1 cellular context compared by ENCODE assay signal in the genomic region with DNA sequence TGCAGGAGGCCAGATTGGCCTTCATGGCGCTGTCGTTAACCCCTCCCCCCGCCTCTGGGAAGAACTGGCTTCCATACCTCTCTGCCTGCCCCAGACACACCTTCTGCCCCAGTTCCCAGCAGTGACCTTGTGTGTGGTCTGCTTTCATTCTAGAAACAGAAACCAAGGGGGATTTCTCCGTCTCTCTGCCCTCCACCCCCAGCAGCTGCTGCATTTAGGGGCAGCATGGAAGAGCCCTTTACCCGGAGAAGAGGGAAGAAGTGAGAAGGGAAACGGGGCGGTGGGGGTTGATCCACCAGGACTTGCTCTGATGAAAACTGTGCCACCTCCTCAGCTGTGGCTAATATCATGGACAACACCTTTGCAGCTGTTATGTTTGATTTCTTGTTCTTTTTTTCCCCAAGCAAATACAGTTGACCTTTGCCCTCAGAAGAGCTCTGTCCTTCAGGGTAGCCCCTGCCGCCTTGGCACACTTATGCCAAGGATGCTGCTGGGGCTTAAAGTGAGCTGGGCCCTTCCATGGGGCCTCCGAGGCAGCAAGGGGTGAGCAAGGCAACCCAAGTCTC.
A peak's percentile ranks its signal among the peaks of the same experiment; 100 is the strongest.
TF ChIP-seq lines count a peak whose summit lies in the region.

No MANE protein-coding gene starts in this region.

TF ChIP-seq in GM12878, 131 proteins besides CTCF, POLR2A, EP300 and RAD21 (continued from another document):
- TF ChIP-seq, protein P1, sequence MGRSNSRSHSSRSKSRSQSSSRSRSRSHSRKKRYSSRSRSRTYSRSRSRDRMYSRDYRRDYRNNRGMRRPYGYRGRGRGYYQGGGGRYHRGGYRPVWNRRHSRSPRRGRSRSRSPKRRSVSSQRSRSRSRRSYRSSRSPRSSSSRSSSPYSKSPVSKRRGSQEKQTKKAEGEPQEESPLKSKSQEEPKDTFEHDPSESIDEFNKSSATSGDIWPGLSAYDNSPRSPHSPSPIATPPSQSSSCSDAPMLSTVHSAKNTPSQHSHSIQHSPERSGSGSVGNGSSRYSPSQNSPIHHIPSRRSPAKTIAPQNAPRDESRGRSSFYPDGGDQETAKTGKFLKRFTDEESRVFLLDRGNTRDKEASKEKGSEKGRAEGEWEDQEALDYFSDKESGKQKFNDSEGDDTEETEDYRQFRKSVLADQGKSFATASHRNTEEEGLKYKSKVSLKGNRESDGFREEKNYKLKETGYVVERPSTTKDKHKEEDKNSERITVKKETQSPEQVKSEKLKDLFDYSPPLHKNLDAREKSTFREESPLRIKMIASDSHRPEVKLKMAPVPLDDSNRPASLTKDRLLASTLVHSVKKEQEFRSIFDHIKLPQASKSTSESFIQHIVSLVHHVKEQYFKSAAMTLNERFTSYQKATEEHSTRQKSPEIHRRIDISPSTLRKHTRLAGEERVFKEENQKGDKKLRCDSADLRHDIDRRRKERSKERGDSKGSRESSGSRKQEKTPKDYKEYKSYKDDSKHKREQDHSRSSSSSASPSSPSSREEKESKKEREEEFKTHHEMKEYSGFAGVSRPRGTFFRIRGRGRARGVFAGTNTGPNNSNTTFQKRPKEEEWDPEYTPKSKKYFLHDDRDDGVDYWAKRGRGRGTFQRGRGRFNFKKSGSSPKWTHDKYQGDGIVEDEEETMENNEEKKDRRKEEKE (IDR thresholded peaks at IDR 0.05) = no peak
- no peak for TF ChIP-seq BCL11A (IDR thresholded peaks at IDR 0.05; ENCODE audit: low read depth, low read length)
- peak; percentile 27; the same call in 1 of the 2 replicates for TF ChIP-seq NR2F1 (conservative IDR thresholded peaks at IDR 0.05)
